Comparison of ENCODE assay signal across 16 cellular contexts in genomic region chr12:51077930-51078329, GRCh38. TPM values are rescaled to one million over a fixed set of nuclear protein-coding genes. Genes with fewer than 3 reads are reported as not detected.
A peak's percentile ranks its signal among the peaks of the same experiment; 100 is the strongest.
DNase-seq lines count a peak whose midpoint lies in the region; ATAC-seq and TF ChIP-seq lines count a peak whose summit lies in the region.
"Had no signal": no experiment of that assay in that cellular context is flagged by ENCODE, and none has a peak within 500 bp of the region (broad histone marks: within the 10 kb centered on the region; RNA-seq: fewer than 3 reads in every experiment).

No MANE protein-coding gene starts in this region.

- H3K36me3 ChIP-seq in parathyroid adenoma (ENCODE audit: control insufficient read depth, insufficient read depth, low read length) (no peaks in the 10 kb centered on the region), mammary epithelial cell (ENCODE audit: insufficient read depth, low read length) (peaks cover 5% of the 10 kb centered on the region)

- H3K27ac ChIP-seq in parathyroid adenoma (peak overlapping the region; percentile 2), mammary epithelial cell (ENCODE audit: insufficient read depth, low read depth, low read length) (no peak overlapping the region)
- H3K27ac ChIP-seq: C4-2B, gastrocnemius medialis had no signal

- H3K9ac ChIP-seq in parathyroid adenoma: no peak overlapping the region
- H3K9ac ChIP-seq in mammary epithelial cell (ENCODE audit: insufficient read depth, low read length): no peak overlapping the region

- peak; percentile 87 for ATAC-seq in left ventricle myocardium superior

- H3K4me3 ChIP-seq in astrocyte of the spinal cord (ENCODE audit: low read depth, low read length) (no peak overlapping the region), parathyroid adenoma (ENCODE audit: low read depth, low read length) (no peak overlapping the region), mammary epithelial cell (replicated peaks in 1 of 3; ENCODE audit: insufficient read depth in 1 of 3, low read depth in 2 of 3, low read length in 3 of 3) (no peak overlapping the region)
- H3K4me3 ChIP-seq: gastrocnemius medialis had no signal

- H2AFZ ChIP-seq in parathyroid adenoma (no peak overlapping the region), mammary epithelial cell (ENCODE audit: low read depth, low read length) (no peak overlapping the region)

- DNase-seq in G401 (ENCODE audit: low spot score) (peak; percentile 49), astrocyte of the spinal cord (ENCODE audit: low read depth, low spot score) (peak; percentile 15), left ventricle myocardium superior (no peak), NCI-H510A (lab: John Stamatoyannopoulos, UW) (no peak), T1000 (lab: John Stamatoyannopoulos, UW) (no peak), T-helper 1 cell (no peak), mammary epithelial cell (no peak)
- DNase-seq: activated CD4-positive, CD25-positive, alpha-beta regulatory T cell treated with anti-CD3 and anti-CD28 coated beads, Interleukin-2, amount 50 U/mL, for 72 hours; activated T-cell treated with anti-CD3 and anti-CD28 coated beads, Interleukin-2, amount 50 U/mL, for 48 hours; cortex of kidney; gastrocnemius medialis; NCI-H1436 treated with DMSO at 0.1 percent for 48 hours; NCI-H748 treated with DMSO at 0.1 percent for 48 hours; stimulated activated CD4-positive, alpha-beta T cell treated with anti-CD3 and anti-CD28 coated beads, Interleukin-15, amount 100 ng/mL, for 24 hours had no signal

- TF ChIP-seq CTCF in astrocyte of the spinal cord (IDR thresholded peaks at IDR 0.05; ENCODE audit: low read depth, low read length) (no peak), parathyroid adenoma (IDR thresholded peaks at IDR 0.05) (no peak), mammary epithelial cell (conservative IDR thresholded peaks at IDR 0.05 in 1 of 2, IDR thresholded peaks at IDR 0.05 in 1 of 2; ENCODE audit: extremely low read depth in 1 of 2, insufficient read depth in 1 of 2, low read depth in 1 of 2, low read length in 2 of 2) (no peak)

- H3K4me1 ChIP-seq in parathyroid adenoma: peaks cover 9% of the 10 kb centered on the region
- H3K4me1 ChIP-seq in mammary epithelial cell (ENCODE audit: insufficient read depth, low read length): peaks cover 8% of the 10 kb centered on the region

- H3K27me3 ChIP-seq in parathyroid adenoma (ENCODE audit: control insufficient read depth, insufficient read depth, low read length) (no peaks in the 10 kb centered on the region), mammary epithelial cell (ENCODE audit: insufficient read depth, low read length) (no peaks in the 10 kb centered on the region)
- H3K27me3 ChIP-seq: gastrocnemius medialis had no signal

- intact Hi-C loops in left ventricle myocardium superior (cut with micrococcal nuclease) (no loop called here), mammary epithelial cell (cut with micrococcal nuclease) (no loop called here)

- in situ Hi-C loops in G401 (cut with HindIII; ENCODE audit: low sequenced_read_pairs): no loop called here
- in situ Hi-C loops in astrocyte of the spinal cord (cut with HindIII; ENCODE audit: low sequenced_read_pairs): no loop called here
- in situ Hi-C loops in mammary epithelial cell (cut with MboI; ENCODE audit: low sequenced_read_pairs in 2 of 2): loop anchor here in 1 of 2 donors (25.0 kb wide), 1 partner anchor 259 kb away; the partner anchor contains the start of gene CELA1

- BruUV-seq in mammary epithelial cell (replicated peaks; lab: Mats Ljungman, UMichigan): no TSS peak

- H3K4me2 ChIP-seq in parathyroid adenoma (ENCODE audit: low read length) (peak overlapping the region; percentile 54), mammary epithelial cell (ENCODE audit: insufficient read depth, low read depth, low read length) (no peak overlapping the region)

- CTCF ChIA-PET in mammary epithelial cell (lab: Charles Lee; ENCODE audit: low non-redundant PET): no interaction called here

- no peaks in the 10 kb centered on the region for H4K20me1 ChIP-seq in mammary epithelial cell (ENCODE audit: insufficient read depth, low read length)

- dilution Hi-C loops in mammary epithelial cell (cut with HindIII; ENCODE audit: low sequenced_read_pairs): no loop called here

- H3K79me2 ChIP-seq in parathyroid adenoma (peaks cover 13% of the 10 kb centered on the region), mammary epithelial cell (ENCODE audit: insufficient read depth, low read length) (peaks cover 60% of the 10 kb centered on the region)

- H3K9me3 ChIP-seq in parathyroid adenoma (ENCODE audit: control insufficient read depth, low read length) (no peaks in the 10 kb centered on the region), mammary epithelial cell (replicated peaks; ENCODE audit: insufficient read depth, low read length) (no peaks in the 10 kb centered on the region)
- H3K9me3 ChIP-seq: gastrocnemius medialis had no signal

- WGBS in mammary epithelial cell (ENCODE audit: low coverage, missing lambda C conversion rate): 46% methylated on average over 3 of the region's 5 CpGs

RNA-seq across cellular contexts. Expression of gene CSRNP2, which starts 5.5 kb away (rescaled TPM):
- 9.8 and 19.8 TPM in 2 replicates for total RNA-seq in G401 (2014; rRNA removed; shearing (Covaris generic))
- total RNA-seq in left ventricle myocardium superior (18.8 TPM), mammary epithelial cell (10 to 100 TPM; 40.1 to 53.3 TPM)
- 13.2 TPM for polyA plus RNA-seq in mammary epithelial cell
- polyA minus RNA-seq in mammary epithelial cell: 9.0 TPM

RNA-seq across cellular contexts. Expression of gene LETMD1, which starts 29.8 kb away (rescaled TPM):
- total RNA-seq in G401 (2014; rRNA removed; shearing (Covaris generic)): 47.9 and 63.2 TPM in 2 replicates
- total RNA-seq in left ventricle myocardium superior (19.3 TPM), mammary epithelial cell (10 to 100 TPM; 40.8 to 54.9 TPM)
- polyA plus RNA-seq in mammary epithelial cell: 34.7 TPM
- polyA minus RNA-seq in mammary epithelial cell: 54.0 TPM

RNA-seq across cellular contexts. Expression of gene SLC11A2, which starts 51.7 kb away (rescaled TPM):
- total RNA-seq in G401 (2014; rRNA removed; shearing (Covaris generic)): 24.6 and 37.1 TPM in 2 replicates
- total RNA-seq in left ventricle myocardium superior (22.9 TPM), mammary epithelial cell (10 to 100 TPM; 42.5 to 56.3 TPM)
- 23.9 TPM for polyA plus RNA-seq in mammary epithelial cell
- polyA minus RNA-seq in mammary epithelial cell: 143 TPM

Comparison
In these comparisons a context has a peak if more than half of its experiments do, and no peak if none do; other contexts are left out.
1. DNase-seq: peak in G401 (single experiment) and astrocyte of the spinal cord (single experiment); none in left ventricle myocardium superior (single experiment), NCI-H510A (single experiment), T1000 (single experiment), T-helper 1 cell (0 of 5) and mammary epithelial cell (single experiment).